ENCODE assay signal across 25 cellular contexts in genomic region chr19:7336321-7336973, GRCh38. TPM values are rescaled to one million over a fixed set of nuclear protein-coding genes. Genes with fewer than 3 reads are reported as not detected.
DNase-seq lines count a peak whose midpoint lies in the region; TF ChIP-seq lines count a peak whose summit lies in the region.
"Had no signal": no experiment of that assay in that cellular context is flagged by ENCODE, and none has a peak within 500 bp of the region (broad histone marks: within the 10 kb centered on the region; RNA-seq: fewer than 3 reads in every experiment).

No MANE protein-coding gene starts in this region.

- H3K4me1 Mint-ChIP-seq in CD14-positive monocyte, result peaks cover 61% of the 10 kb centered on the region
- peaks cover 54% of the 10 kb centered on the region for H3K4me1 Mint-ChIP-seq in dendritic cell treated with granulocyte-macrophage colony-stimulating factor and Interleukin-4, amounts not matched to agents 40 ng/mL and 50 ng/mL, for 4 days (ENCODE audit: low read depth)
- H3K4me1 Mint-ChIP-seq: H9 had no signal

- H3K27me3 Mint-ChIP-seq in CD14-positive monocyte (ENCODE audit: low read depth in 3 of 3), result peaks cover 6 to 22% (median 7%) of the 10 kb centered on the region in 3 donors
- H3K27me3 Mint-ChIP-seq in dendritic cell treated with granulocyte-macrophage colony-stimulating factor and Interleukin-4, amounts not matched to agents 40 ng/mL and 50 ng/mL, for 4 days, result peaks cover 26% of the 10 kb centered on the region
- H3K27me3 Mint-ChIP-seq: activated naive CD8-positive, alpha-beta T cell had no signal

- H3K9ac ChIP-seq in KMS-11, result peak overlapping the region; percentile 32; the same call in 1 of the 2 replicates

- no peaks in the 10 kb centered on the region for H4K20me1 ChIP-seq in KMS-11 (ENCODE audit: insufficient read depth)

- H3K4me1 ChIP-seq in KMS-11 (ENCODE audit: low read depth, poor library complexity, severe bottlenecking) (peaks cover 68% of the 10 kb centered on the region), spleen (peaks cover 38 to 95% (median 85%) of the 10 kb centered on the region in 6 donors)
- H3K4me1 ChIP-seq in effector memory CD4-positive, alpha-beta T cell (ENCODE audit: control insufficient read depth, insufficient read depth, low read length, poor library complexity, severe bottlenecking), result peaks cover 20% of the 10 kb centered on the region
- H3K4me1 ChIP-seq: gastrocnemius medialis had no signal

- no peak for TF ChIP-seq POLR2A in spleen (IDR thresholded peaks at IDR 0.05)

- peak overlapping the region in 4 of 7 donors; percentile 33 to 63 (median 46) for H3K27ac Mint-ChIP-seq in CD14-positive monocyte
- H3K27ac Mint-ChIP-seq in dendritic cell treated with granulocyte-macrophage colony-stimulating factor and Interleukin-4, amounts not matched to agents 40 ng/mL and 50 ng/mL, for 4 days, result peak overlapping the region; percentile 27
- H3K27ac Mint-ChIP-seq: activated naive CD8-positive, alpha-beta T cell; activated T-helper 2 cell treated with anti-CD3 and anti-CD28 coated beads, Interferon-gamma antibody, Interleukin-2, Interleukin-4, amounts not matched to agents 10 μg/mL and 5 μg/mL and 100 μg/mL, durations not matched to agents 14 hours and 24 hours and 36 hours; H9; naive thymus-derived CD4-positive, alpha-beta T cell had no signal

- peaks cover 0 to 5% (median 0%) of the 10 kb centered on the region in 7 donors for H3K9me3 Mint-ChIP-seq in CD14-positive monocyte
- no peaks in the 10 kb centered on the region for H3K9me3 Mint-ChIP-seq in dendritic cell treated with granulocyte-macrophage colony-stimulating factor and Interleukin-4, amounts not matched to agents 40 ng/mL and 50 ng/mL, for 4 days
- H3K9me3 Mint-ChIP-seq: activated CD4-positive, alpha-beta memory T cell treated with anti-CD3 and anti-CD28 coated beads, Interleukin-2, amount 10 ng/mL, durations not matched to agents 7 days and 5 days; activated T-helper 2 cell treated with anti-CD3 and anti-CD28 coated beads, Interferon-gamma antibody, Interleukin-2, Interleukin-4, amounts not matched to agents 10 μg/mL and 5 μg/mL and 100 μg/mL, durations not matched to agents 14 hours and 24 hours and 36 hours; H9; immature natural killer cell had no signal

- H3K4me2 ChIP-seq in KMS-11, result peak overlapping the region; percentile 91
- H3K4me2 ChIP-seq: smooth muscle cell had no signal

- H3K27ac ChIP-seq in KMS-11, result peak overlapping the region; percentile 90
- H3K27ac ChIP-seq in spleen, result peak overlapping the region; percentile 67 to 95 (median 87)
- no peak overlapping the region for H3K27ac ChIP-seq in effector memory CD4-positive, alpha-beta T cell (ENCODE audit: insufficient read depth, low read length, poor library complexity, severe bottlenecking)
- no peak overlapping the region for H3K27ac ChIP-seq in caudate nucleus (ENCODE audit: low read depth, low read length)
- H3K27ac ChIP-seq: ascending aorta, cardiac muscle cell, gastrocnemius medialis, RWPE1 had no signal

- DNase-seq in CD14-positive monocyte (ENCODE audit: low spot score) (no peak), spleen (peak; percentile 81), GDM1 (lab: John Stamatoyannopoulos, UW) (no peak), DMS53 treated with DMSO at 0.1 percent for 48 hours (lab: John Stamatoyannopoulos, UW; ENCODE audit: unreplicated experiment) (no peak), caudate nucleus (lab: John Stamatoyannopoulos, UW) (no peak)
- no peak for DNase-seq in effector memory CD4-positive, alpha-beta T cell
- DNase-seq: activated CD4-positive, alpha-beta memory T cell treated with anti-CD3 and anti-CD28 coated beads, Interleukin-2, amount 10 ng/mL, durations not matched to agents 7 days and 5 days; cortex of kidney; gastrocnemius medialis; H9; immature natural killer cell; naive thymus-derived CD4-positive, alpha-beta T cell; NCI-H1417 treated with DMSO at 0.1 percent for 48 hours; NCI-H2081; NCI-H226; NCI-H69; T-helper 1 cell had no signal

- peak overlapping the region; percentile 64; the same call in 1 of the 2 replicates for H2AFZ ChIP-seq in KMS-11 (ENCODE audit: low read depth)

- no peaks in the 10 kb centered on the region for H3K9me3 ChIP-seq in spleen
- H3K9me3 ChIP-seq in effector memory CD4-positive, alpha-beta T cell (ENCODE audit: control insufficient read depth, low read length), result no peaks in the 10 kb centered on the region
- H3K9me3 ChIP-seq: ascending aorta, gastrocnemius medialis had no signal

- H3K27me3 ChIP-seq in KMS-11 (ENCODE audit: insufficient read depth, low read depth), result no peaks in the 10 kb centered on the region
- no peaks in the 10 kb centered on the region for H3K27me3 ChIP-seq in spleen (replicated peaks in 1 of 7)
- no peaks in the 10 kb centered on the region for H3K27me3 ChIP-seq in effector memory CD4-positive, alpha-beta T cell (replicated peaks; ENCODE audit: control insufficient read depth, insufficient read depth, low read length, poor library complexity, severe bottlenecking)
- H3K27me3 ChIP-seq: ascending aorta, cardiac muscle cell, gastrocnemius medialis had no signal

- H3K36me3 Mint-ChIP-seq in CD14-positive monocyte, result no peaks in the 10 kb centered on the region
- no peaks in the 10 kb centered on the region for H3K36me3 Mint-ChIP-seq in dendritic cell treated with granulocyte-macrophage colony-stimulating factor and Interleukin-4, amounts not matched to agents 40 ng/mL and 50 ng/mL, for 4 days (ENCODE audit: low read depth)
- H3K36me3 Mint-ChIP-seq: immature natural killer cell; naive thymus-derived CD4-positive, alpha-beta T cell had no signal

- intact Hi-C loops in CD14-positive monocyte (cut with micrococcal nuclease), result no loop called here
- intact Hi-C loops in dendritic cell treated with granulocyte-macrophage colony-stimulating factor and Interleukin-4, amounts not matched to agents 40 ng/mL and 50 ng/mL, for 4 days (cut with micrococcal nuclease), result no loop called here
- intact Hi-C loops in spleen (cut with DNase I; ENCODE audit: low total_unique reads), result loop anchor here (5.0 kb wide), 1 partner anchor 234 kb away; no protein-coding TSS in a partner anchor

- no peak for TF ChIP-seq CTCF in CD14-positive monocyte (IDR thresholded peaks at IDR 0.05)
- TF ChIP-seq CTCF in KMS-11 (conservative IDR thresholded peaks at IDR 0.05; ENCODE audit: low read depth, low read length), result no peak
- TF ChIP-seq CTCF in spleen (IDR thresholded peaks at IDR 0.05 in 8 of 11, conservative IDR thresholded peaks at IDR 0.05 in 3 of 11), result no peak

- H3K79me2 ChIP-seq in KMS-11 (ENCODE audit: insufficient read depth, low read depth), result no peaks in the 10 kb centered on the region

- H3K36me3 ChIP-seq in KMS-11 (ENCODE audit: insufficient read depth) (no peaks in the 10 kb centered on the region), spleen (no peaks in the 10 kb centered on the region)
- no peaks in the 10 kb centered on the region for H3K36me3 ChIP-seq in effector memory CD4-positive, alpha-beta T cell (ENCODE audit: control insufficient read depth, insufficient read depth, low read length)
- H3K36me3 ChIP-seq: ascending aorta, cardiac muscle cell, gastrocnemius medialis had no signal

- peak overlapping the region; percentile 34 to 79 for H3K4me3 Mint-ChIP-seq in CD14-positive monocyte
- H3K4me3 Mint-ChIP-seq in dendritic cell treated with granulocyte-macrophage colony-stimulating factor and Interleukin-4, amounts not matched to agents 40 ng/mL and 50 ng/mL, for 4 days, result no peak overlapping the region
- H3K4me3 Mint-ChIP-seq: activated CD4-positive, alpha-beta memory T cell treated with anti-CD3 and anti-CD28 coated beads, Interleukin-2, amount 10 ng/mL, durations not matched to agents 7 days and 5 days; activated naive CD8-positive, alpha-beta T cell; H9 had no signal

- WGBS in spleen, 5 donors, result 48 to 93% (median 76%) methylated on average over 7 to 9 of the region's 9 CpGs

- H3K4me3 ChIP-seq in KMS-11 (IDR thresholded peaks at IDR 0.05; ENCODE audit: insufficient read depth, low read depth, low read length) (no peak overlapping the region), spleen (no peak overlapping the region)
- H3K4me3 ChIP-seq in effector memory CD4-positive, alpha-beta T cell (ENCODE audit: insufficient read depth, low read depth, low read length, poor library complexity, severe bottlenecking), result no peak overlapping the region
- H3K4me3 ChIP-seq: ascending aorta, cardiac muscle cell, gastrocnemius medialis, smooth muscle cell had no signal

RNA-seq across cellular contexts. Expression of gene ARHGEF18, which starts 12.3 kb away (rescaled TPM):
- polyA plus RNA-seq in CD14-positive monocyte, result under 1 TPM; 0.46 to 0.87 TPM
- total RNA-seq in spleen, result 10 to 100 TPM; 60.2 to 79.8 (median 71.1) TPM
- 10 to 100 TPM; 24.3 to 56.9 (median 38.1) TPM for polyA plus RNA-seq in spleen

RNA-seq across cellular contexts. Expression of gene INSR, which starts 42.2 kb away (rescaled TPM):
- polyA plus RNA-seq in CD14-positive monocyte (1 to 10 TPM; 2.9 to 3.4 TPM), spleen (10 to 100 TPM in 2 of 3 donors, 1 to 10 TPM in 1; 7.6 to 21.5 (median 20.7) TPM)
- total RNA-seq in spleen, result 100 to 1,000 TPM; 202 to 467 (median 368) TPM

Comparison
In these comparisons a context has a peak if more than half of its experiments do, and no peak if none do; other contexts are left out.
1. H3K27ac ChIP-seq: peak in KMS-11 (single experiment) and spleen (8 of 8); none in effector memory CD4-positive, alpha-beta T cell (single experiment) and caudate nucleus (single experiment).
2. RNA of gene ARHGEF18, which starts 12.3 kb away (polyA plus RNA-seq): 24.3 to 56.9 TPM in spleen; 0.46 to 0.87 TPM in CD14-positive monocyte; every median in the first group is over 10 times any median in the second.